ENCODE assay signal across 8 cellular contexts in the genomic region with DNA sequence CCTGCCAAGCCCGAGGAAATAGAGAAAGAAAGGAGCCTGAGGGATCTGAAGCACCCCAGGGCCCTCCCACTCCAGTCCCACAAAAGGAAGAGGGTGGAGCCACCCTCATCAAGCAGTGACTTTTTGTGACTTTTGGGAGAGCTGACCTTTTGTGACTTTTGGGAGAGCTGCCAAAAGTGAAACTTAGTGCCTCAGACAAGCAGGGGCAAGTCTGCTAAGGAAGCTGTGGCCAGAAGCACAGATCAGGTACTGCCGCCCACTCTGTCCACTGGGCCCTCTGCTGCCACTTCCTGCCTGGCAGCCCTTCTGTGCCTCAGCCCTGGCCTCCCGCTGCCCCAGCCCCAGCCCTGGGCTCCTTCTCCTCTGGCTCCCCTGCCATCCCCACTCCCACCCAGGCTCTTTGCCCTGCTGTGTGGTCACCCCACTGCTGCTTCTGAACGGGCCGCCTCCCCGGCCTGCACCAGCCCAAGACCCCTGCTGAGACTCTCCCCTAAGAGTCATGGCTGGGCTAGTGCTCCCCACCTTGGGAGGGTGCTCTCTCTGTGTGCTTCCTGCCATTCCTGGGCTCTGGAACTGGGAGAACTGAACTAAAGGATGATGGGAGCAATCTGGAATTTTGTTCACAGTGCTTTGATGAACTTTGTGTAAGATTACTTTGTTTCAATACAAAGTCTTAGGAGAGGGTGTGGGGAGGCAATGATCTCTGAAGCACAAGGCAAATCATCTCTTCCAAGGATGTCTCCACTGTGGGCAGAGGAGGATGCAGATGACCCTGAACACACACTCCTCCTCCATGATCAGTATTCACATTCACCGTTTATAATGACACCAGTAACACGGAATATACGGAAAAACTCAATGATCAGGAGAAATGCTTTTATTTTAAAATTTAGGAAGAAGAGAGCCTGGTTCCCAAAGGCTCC. TPM values are rescaled to one million over a fixed set of nuclear protein-coding genes. Genes with fewer than 3 reads are reported as not detected.
A peak's percentile ranks its signal among the peaks of the same experiment; 100 is the strongest.
DNase-seq lines count a peak whose midpoint lies in the region; ATAC-seq and TF ChIP-seq lines count a peak whose summit lies in the region.

A gene (plus strand): TSS at position 147 of the 923 bp plus-strand sequence. CDS start 3,035 bp downstream, outside the sequence.

- ATAC-seq in naive thymus-derived CD4-positive, alpha-beta T cell, result no peak
- no peak for ATAC-seq in HG02571 (IDR thresholded peaks at IDR 0.05; ENCODE audit: unreplicated experiment)

- H3K4me3 ChIP-seq in GM12875 (ENCODE audit: low read depth, low read length) (peak within 1 kb of the TSS; percentile 48), tibial artery (no peak within 1 kb of the TSS)
- peak within 1 kb of the TSS; percentile 24 for H3K4me3 ChIP-seq in naive thymus-derived CD4-positive, alpha-beta T cell (ENCODE audit: low read length)

- POLR2A ChIA-PET in MCF 10A (lab: Yijun Ruan, JAX), result interaction anchor here (1.0 to 1.2 kb wide), 2 partner anchors 12 to 14 kb away, joined by 4 to 5 read pairs; no protein-coding TSS in a partner anchor
- POLR2A ChIA-PET in naive thymus-derived CD4-positive, alpha-beta T cell (lab: Charles Lee), result interaction anchor here (0.7 to 1.0 kb wide), 2 partner anchors 11 to 69 kb away, joined by 3 read pairs; no protein-coding TSS in a partner anchor

- CTCF ChIA-PET in MCF 10A (lab: Yijun Ruan, JAX), result no interaction called here
- CTCF ChIA-PET in naive thymus-derived CD4-positive, alpha-beta T cell (lab: Charles Lee), result no interaction called here

- no peaks in the 10 kb centered on the region for H3K36me3 ChIP-seq in naive thymus-derived CD4-positive, alpha-beta T cell (ENCODE audit: control insufficient read depth in 2 of 3, insufficient read depth in 3 of 3, low read length in 3 of 3)
- H3K36me3 ChIP-seq in tibial artery, result no peaks in the 10 kb centered on the region

- H3K4me3 Mint-ChIP-seq in MCF 10A (ENCODE audit: unreplicated experiment), result peak within 1 kb of the TSS; percentile 53
- H3K4me3 Mint-ChIP-seq in naive thymus-derived CD4-positive, alpha-beta T cell, result peak within 1 kb of the TSS in 8 of 10 donors; percentile 17 to 91 (median 54)

- H3K9me3 ChIP-seq in naive thymus-derived CD4-positive, alpha-beta T cell (ENCODE audit: control insufficient read depth in 2 of 3, low read length in 3 of 3), result no peaks in the 10 kb centered on the region
- H3K9me3 ChIP-seq in tibial artery, result no peaks in the 10 kb centered on the region

- intact Hi-C loops in MCF 10A (cut with micrococcal nuclease), result no loop called here
- intact Hi-C loops in naive thymus-derived CD4-positive, alpha-beta T cell (cut with micrococcal nuclease), result loop anchor here in 1 of 2 donors (5.0 kb wide), 1 partner anchor 55 kb away; a partner anchor contains a TSS
- intact Hi-C loops in tibial artery (cut with DNase I; ENCODE audit: low total_unique reads), result no loop called here

- peaks cover 7% of the 10 kb centered on the region for H3K4me1 Mint-ChIP-seq in MCF 10A (ENCODE audit: insufficient read depth, unreplicated experiment)
- peaks cover 19 to 78% (median 64%) of the 10 kb centered on the region in 7 donors for H3K4me1 Mint-ChIP-seq in naive thymus-derived CD4-positive, alpha-beta T cell

- TF ChIP-seq CTCF in GM12875 (IDR thresholded peaks at IDR 0.05; ENCODE audit: borderline replicate concordance, insufficient read depth, low read depth, low read length) (no peak), MCF 10A (IDR thresholded peaks at IDR 0.05; ENCODE audit: unreplicated experiment) (no peak), tibial artery (IDR thresholded peaks at IDR 0.05) (no peak)

- H3K27ac ChIP-seq in naive thymus-derived CD4-positive, alpha-beta T cell (ENCODE audit: low read depth, low read length), result peak within 1 kb of the TSS; percentile 48
- no peak within 1 kb of the TSS for H3K27ac ChIP-seq in tibial artery

- H3K4me1 ChIP-seq in naive thymus-derived CD4-positive, alpha-beta T cell (ENCODE audit: control insufficient read depth in 2 of 2, insufficient read depth in 2 of 2, low read length in 2 of 2), result peaks cover 48 to 80% of the 10 kb centered on the region in 2 donors
- H3K4me1 ChIP-seq in tibial artery, result peaks cover 0 to 4% (median 0%) of the 10 kb centered on the region in 4 donors

- no peaks in the 10 kb centered on the region for H3K9me3 Mint-ChIP-seq in MCF 10A (ENCODE audit: unreplicated experiment)
- H3K9me3 Mint-ChIP-seq in naive thymus-derived CD4-positive, alpha-beta T cell, result no peaks in the 10 kb centered on the region

- H3K27me3 ChIP-seq in naive thymus-derived CD4-positive, alpha-beta T cell (ENCODE audit: control insufficient read depth in 2 of 2, insufficient read depth in 2 of 2, low read length in 2 of 2), result no peaks in the 10 kb centered on the region
- peaks cover 0 to 6% of the 10 kb centered on the region in 2 donors for H3K27me3 ChIP-seq in tibial artery

- H3K27ac Mint-ChIP-seq in MCF 10A (ENCODE audit: low read depth, unreplicated experiment), result peak within 1 kb of the TSS; percentile 88
- H3K27ac Mint-ChIP-seq in naive thymus-derived CD4-positive, alpha-beta T cell, result peak within 1 kb of the TSS in 7 of 9 donors; percentile 51 to 94 (median 78)

- BruUV-seq in MCF 10A (replicated peaks; lab: Mats Ljungman, UMichigan), result TSS peak; percentile 30

- no peaks in the 10 kb centered on the region for H3K36me3 Mint-ChIP-seq in MCF 10A (ENCODE audit: insufficient read depth, unreplicated experiment)
- peaks cover 0 to 3% (median 0%) of the 10 kb centered on the region in 5 donors for H3K36me3 Mint-ChIP-seq in naive thymus-derived CD4-positive, alpha-beta T cell

- no peaks in the 10 kb centered on the region for H3K27me3 Mint-ChIP-seq in MCF 10A (ENCODE audit: insufficient read depth, unreplicated experiment)
- no peaks in the 10 kb centered on the region for H3K27me3 Mint-ChIP-seq in naive thymus-derived CD4-positive, alpha-beta T cell

- DNase-seq in NCI-H1105 treated with DMSO at 0.1 percent for 48 hours (lab: John Stamatoyannopoulos, UW) (peak; percentile 50), MCF 10A (ENCODE audit: unreplicated experiment) (peak; percentile 92), islet precursor cell (no peak), NCI-H526 treated with DMSO at 0.1 percent for 48 hours (lab: John Stamatoyannopoulos, UW) (no peak), tibial artery (no peak)
- peak in 1 of 9 donors; percentile 46 for DNase-seq in naive thymus-derived CD4-positive, alpha-beta T cell

RNA-seq across cellular contexts. Expression of the gene that starts here (rescaled TPM):
- 0.86 and 1.2 TPM in 2 replicates for total RNA-seq in MCF 10A (2022)
- 10 to 100 TPM in 1 of 5 experiments, 1 to 10 TPM in 1, under 1 TPM in 2, not detected in 1; 0.29 to 31.3 (median 1.5) TPM for total RNA-seq in naive thymus-derived CD4-positive, alpha-beta T cell
- polyA plus RNA-seq in naive thymus-derived CD4-positive, alpha-beta T cell, result not detected

Comparison
In these comparisons a context has a peak if more than half of its experiments do, and no peak if none do; other contexts are left out.
1. H3K4me3 ChIP-seq: peak in GM12875 (single experiment) and naive thymus-derived CD4-positive, alpha-beta T cell (single experiment); none in tibial artery (0 of 2).
2. DNase-seq: peak in NCI-H1105 treated with DMSO at 0.1 percent for 48 hours (single experiment) and MCF 10A (single experiment); none in islet precursor cell (single experiment), NCI-H526 treated with DMSO at 0.1 percent for 48 hours (single experiment) and tibial artery (0 of 2).